ENCODE assay signal across 22 cellular contexts in the genomic region with DNA sequence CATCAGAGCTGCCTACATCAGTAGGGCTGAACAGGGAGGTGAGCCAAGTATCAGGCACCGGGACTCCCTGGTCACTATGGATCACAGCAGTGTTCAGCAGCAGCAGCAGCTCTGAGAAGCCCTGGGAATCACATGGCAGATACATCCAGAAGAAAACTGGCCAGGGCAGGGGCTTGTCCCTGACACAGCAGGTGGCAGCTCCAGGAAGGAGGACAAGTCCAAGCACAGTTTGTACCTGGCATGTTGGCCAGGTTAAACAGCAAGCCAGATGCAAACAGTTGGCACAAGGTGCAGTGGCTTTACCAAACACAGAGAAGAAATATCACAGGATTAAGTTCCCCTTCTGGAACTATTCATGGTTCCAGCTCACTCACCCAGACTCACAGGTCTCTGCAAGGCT.
A peak's percentile ranks its signal among the peaks of the same experiment; 100 is the strongest.
DNase-seq lines count a peak whose midpoint lies in the region; ATAC-seq and TF ChIP-seq lines count a peak whose summit lies in the region.
"Had no signal": no experiment of that assay in that cellular context is flagged by ENCODE, and none has a peak within 500 bp of the region (broad histone marks: within the 10 kb centered on the region; RNA-seq: fewer than 3 reads in every experiment).

No MANE protein-coding gene starts in this region.

- in situ Hi-C loops in Panc1 (cut with HindIII; ENCODE audit: low pct_unique_long_range_greater_than_20kb, low sequenced_read_pairs), result no loop called here

- H3K4me1 Mint-ChIP-seq in activated CD8-positive, alpha-beta T cell treated with anti-CD3 and anti-CD28 coated beads for 36 hours (ENCODE audit: low read depth), result peaks cover 18% of the 10 kb centered on the region

- no peak overlapping the region for H3K4me3 ChIP-seq in Panc1 (ENCODE audit: low read depth in 2 of 2, low read length in 2 of 2)
- H3K4me3 ChIP-seq in skeletal muscle tissue (ENCODE audit: low read length in 3 of 3), result no peak overlapping the region
- H3K4me3 ChIP-seq: GM23248 had no signal

- no TSS peak for BruUV-seq in Panc1 (replicated peaks; lab: Mats Ljungman, UMichigan)

- DNase-seq in DMS53 treated with DMSO at 0.1 percent for 48 hours (lab: John Stamatoyannopoulos, UW; ENCODE audit: unreplicated experiment), result peak; percentile 39
- DNase-seq in Panc1 (ENCODE audit: low read depth, low spot score), result no peak
- DNase-seq in left lobe of liver (ENCODE audit: low spot score), result peak; percentile 92
- no peak for DNase-seq in activated CD8-positive, alpha-beta T cell treated with anti-CD3 and anti-CD28 coated beads for 36 hours
- no peak for DNase-seq in NCI-H2081 treated with DMSO at 0.1 percent for 48 hours (lab: John Stamatoyannopoulos, UW)
- DNase-seq: activated CD4-positive, alpha-beta T cell treated with anti-CD3 and anti-CD28 coated beads, Interleukin-2, amount 50 U/mL, for 4 hours; activated CD8-positive, alpha-beta memory T cell treated with anti-CD3 and anti-CD28 coated beads, Interleukin-2, amount 50 U/mL, for 48 hours; activated effector memory CD4-positive, alpha-beta T cell treated with anti-CD3 and anti-CD28 coated beads, Interleukin-2, amount 50 U/mL, for 16 hours; activated naive CD8-positive, alpha-beta T cell treated with anti-CD3 and anti-CD28 coated beads, Interleukin-2, amount 50 U/mL, for 24 hours; brain microvascular endothelial cell; effector memory CD4-positive, alpha-beta T cell; GM23248; Kasumi-1; midbrain; NCI-H1092; NCI-H2029 treated with DMSO at 0.1 percent for 48 hours; nephron progenitor cell had no signal

- H3K9me3 Mint-ChIP-seq in activated CD8-positive, alpha-beta T cell treated with anti-CD3 and anti-CD28 coated beads for 36 hours, result no peaks in the 10 kb centered on the region
- H3K9me3 Mint-ChIP-seq: activated naive CD8-positive, alpha-beta T cell treated with anti-CD3 and anti-CD28 coated beads, Interleukin-2, amount 50 U/mL, for 24 hours; nephron progenitor cell; T-helper 2 cell treated with Interferon-gamma antibody and Interleukin-4, amounts not matched to agents 5 μg/mL and 100 μg/mL, for 36 hours; WTC11 had no signal

- H3K36me3 ChIP-seq in Panc1 (ENCODE audit: control insufficient read depth, insufficient read depth, low read length) (no peaks in the 10 kb centered on the region), skeletal muscle tissue (ENCODE audit: control insufficient read depth in 3 of 3, insufficient read depth in 3 of 3, low read length in 3 of 3) (no peaks in the 10 kb centered on the region)
- H3K36me3 ChIP-seq: brain microvascular endothelial cell had no signal

- ATAC-seq in Panc1 (no peak; the same call in 1 of the 2 replicates), left lobe of liver (peak; percentile 87), GM21390 (IDR thresholded peaks at IDR 0.05; ENCODE audit: unreplicated experiment) (no peak)
- ATAC-seq in activated CD8-positive, alpha-beta T cell treated with anti-CD3 and anti-CD28 coated beads for 36 hours, result no peak
- ATAC-seq: activated naive CD8-positive, alpha-beta T cell treated with anti-CD3 and anti-CD28 coated beads, Interleukin-2, amount 50 U/mL, for 24 hours had no signal

- H3K9ac ChIP-seq in skeletal muscle tissue (ENCODE audit: low read depth in 1 of 3, low read length in 3 of 3), result peak overlapping the region in 1 of 3 donors; percentile 45
- H3K9ac ChIP-seq: GM23248 had no signal

- H3K4me1 ChIP-seq in Panc1 (ENCODE audit: control insufficient read depth, insufficient read depth, low read length) (peaks cover 55% of the 10 kb centered on the region), skeletal muscle tissue (ENCODE audit: control insufficient read depth in 3 of 3, insufficient read depth in 3 of 3, low read length in 3 of 3) (peaks cover 31 to 70% (median 47%) of the 10 kb centered on the region in 3 donors)

- H3K27ac ChIP-seq in Panc1 (ENCODE audit: low read length) (peak overlapping the region; percentile 19), skeletal muscle tissue (ENCODE audit: low read depth, low read length) (peak overlapping the region; percentile 26)
- H3K27ac ChIP-seq: brain microvascular endothelial cell, GM23248 had no signal

- H3K4me3 Mint-ChIP-seq in activated CD8-positive, alpha-beta T cell treated with anti-CD3 and anti-CD28 coated beads for 36 hours, result no peak overlapping the region
- H3K4me3 Mint-ChIP-seq: activated naive CD8-positive, alpha-beta T cell treated with anti-CD3 and anti-CD28 coated beads, Interleukin-2, amount 50 U/mL, for 24 hours; B cell; nephron progenitor cell; T-helper 2 cell treated with Interferon-gamma antibody and Interleukin-4, amounts not matched to agents 5 μg/mL and 100 μg/mL, for 36 hours; WTC11 had no signal

- H3K36me3 Mint-ChIP-seq in activated CD8-positive, alpha-beta T cell treated with anti-CD3 and anti-CD28 coated beads for 36 hours (ENCODE audit: low read depth), result no peaks in the 10 kb centered on the region
- H3K36me3 Mint-ChIP-seq: WTC11 had no signal

- TF ChIP-seq CTCF in Panc1 (IDR thresholded peaks at IDR 0.05), result no peak
- no peak for TF ChIP-seq CTCF in activated CD8-positive, alpha-beta T cell treated with anti-CD3 and anti-CD28 coated beads for 36 hours (IDR thresholded peaks at IDR 0.05)

- CTCF ChIA-PET in Panc1 (lab: Charles Lee), result interaction anchor here (0.8 kb wide), 1 partner anchor 38 kb away, joined by 8 read pairs; no protein-coding TSS in a partner anchor
- CTCF ChIA-PET in activated CD8-positive, alpha-beta T cell treated with anti-CD3 and anti-CD28 coated beads for 36 hours (lab: Charles Lee), result no interaction called here

- intact Hi-C loops in Panc1 (cut with micrococcal nuclease; ENCODE audit: unreplicated experiment), result no loop called here
- intact Hi-C loops in activated CD8-positive, alpha-beta T cell treated with anti-CD3 and anti-CD28 coated beads for 36 hours (cut with micrococcal nuclease), result no loop called here

- H3K27ac Mint-ChIP-seq in activated CD8-positive, alpha-beta T cell treated with anti-CD3 and anti-CD28 coated beads for 36 hours, result no peak overlapping the region
- H3K27ac Mint-ChIP-seq: activated naive CD8-positive, alpha-beta T cell treated with anti-CD3 and anti-CD28 coated beads, Interleukin-2, amount 50 U/mL, for 24 hours; B cell; nephron progenitor cell; T-helper 2 cell treated with Interferon-gamma antibody and Interleukin-4, amounts not matched to agents 5 μg/mL and 100 μg/mL, for 36 hours; WTC11 had no signal

- H3K9me3 ChIP-seq in Panc1 (ENCODE audit: control insufficient read depth, insufficient read depth, low read depth, low read length) (no peaks in the 10 kb centered on the region), skeletal muscle tissue (ENCODE audit: control insufficient read depth in 3 of 3, low read length in 3 of 3) (no peaks in the 10 kb centered on the region)

- POLR2A ChIA-PET in Panc1 (lab: Charles Lee), result no interaction called here
- POLR2A ChIA-PET in activated CD8-positive, alpha-beta T cell treated with anti-CD3 and anti-CD28 coated beads for 36 hours (lab: Charles Lee), result no interaction called here

- H3K27me3 ChIP-seq in Panc1 (ENCODE audit: control insufficient read depth, insufficient read depth, low read length) (no peaks in the 10 kb centered on the region), skeletal muscle tissue (ENCODE audit: control insufficient read depth in 3 of 3, insufficient read depth in 3 of 3, low read length in 3 of 3) (no peaks in the 10 kb centered on the region)
- H3K27me3 ChIP-seq: brain microvascular endothelial cell had no signal

- H3K27me3 Mint-ChIP-seq in activated CD8-positive, alpha-beta T cell treated with anti-CD3 and anti-CD28 coated beads for 36 hours, result peaks cover 12% of the 10 kb centered on the region

Comparison
In these comparisons a context has a peak if more than half of its experiments do, and no peak if none do; other contexts are left out.
1. DNase-seq: peak in DMS53 treated with DMSO at 0.1 percent for 48 hours (single experiment) and left lobe of liver (single experiment); none in Panc1 (single experiment), activated CD8-positive, alpha-beta T cell treated with anti-CD3 and anti-CD28 coated beads for 36 hours (single experiment) and NCI-H2081 treated with DMSO at 0.1 percent for 48 hours (single experiment).